ENCODE assay signal across 8 cellular contexts in the genomic region with DNA sequence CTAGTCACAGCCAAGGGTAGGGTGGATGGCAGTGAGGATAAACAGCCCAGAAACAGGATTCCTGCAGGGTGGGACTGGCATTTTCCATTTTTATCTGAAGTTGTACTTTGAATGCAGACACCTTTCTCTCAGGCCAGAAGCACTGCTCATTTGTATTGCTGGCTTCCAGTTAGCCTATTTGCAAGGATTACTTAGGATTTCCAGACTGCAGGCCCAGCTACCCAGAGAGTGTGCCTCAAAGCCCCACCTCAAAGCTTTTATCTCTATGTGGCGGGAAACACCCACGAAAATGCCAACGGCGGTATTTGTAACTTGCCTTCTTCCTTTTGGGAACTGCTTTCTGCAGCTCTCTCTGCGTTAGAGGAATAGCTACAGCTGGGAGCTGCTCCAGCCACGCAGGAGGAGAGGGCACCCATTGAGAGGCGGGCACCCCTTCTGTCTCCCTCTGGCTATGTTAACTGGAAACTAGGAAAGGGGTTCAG.
DNase-seq lines count a peak whose midpoint lies in the region; ATAC-seq, FAIRE-seq and TF ChIP-seq lines count a peak whose summit lies in the region.

No MANE protein-coding gene starts in this region.

- no peak for ATAC-seq in CD4-positive, alpha-beta T cell (ENCODE audit: poor library complexity)
- ATAC-seq in foreskin keratinocyte (no peak), pancreas (peak; percentile 12 to 26 (median 18)), HG03108 (IDR thresholded peaks at IDR 0.05; ENCODE audit: unreplicated experiment) (no peak), HG03095 (IDR thresholded peaks at IDR 0.05; ENCODE audit: unreplicated experiment) (no peak)

- no peak for FAIRE-seq in pancreas (lab: Jason Lieb, UNC)

- no peaks in the 10 kb centered on the region for H3K9me3 ChIP-seq in CD4-positive, alpha-beta T cell (ENCODE audit: control insufficient read depth, low read length)
- H3K9me3 ChIP-seq in HUES6 (ENCODE audit: control insufficient read depth, insufficient read depth, low read depth, low read length) (no peaks in the 10 kb centered on the region), pancreas (no peaks in the 10 kb centered on the region)

- POLR2A ChIA-PET in CD4-positive, alpha-beta T cell (lab: Charles Lee) = interaction anchor here (0.8 to 5.6 kb wide), 38 partner anchors 9 to 1703 kb away, joined by 3 to 185 read pairs (median 6); a partner anchor contains a TSS

- intact Hi-C loops in CD4-positive, alpha-beta T cell (cut with DNase I, micrococcal nuclease) = loop anchor here (1.0 to 10.0 kb wide), 10 partner anchors 10 to 630 kb away; no protein-coding TSS in a partner anchor
- intact Hi-C loops in pancreas (cut with DNase I) = loop anchor here in 1 of 3 donors (5.0 to 10.0 kb wide), 3 partner anchors 70 to 300 kb away; a partner anchor contains a TSS

- no peaks in the 10 kb centered on the region for H3K9me3 Mint-ChIP-seq in CD4-positive, alpha-beta T cell

- peak overlapping the region; percentile 100 for H3K27ac Mint-ChIP-seq in CD4-positive, alpha-beta T cell

- no peak for TF ChIP-seq CTCF in CD4-positive, alpha-beta T cell (IDR thresholded peaks at IDR 0.05)
- TF ChIP-seq CTCF in foreskin keratinocyte (conservative IDR thresholded peaks at IDR 0.05) (no peak), pancreas (IDR thresholded peaks at IDR 0.05) (no peak)

- WGBS in pancreas, 2 donors = 8 to 11% methylated on average over 7 of the region's 7 CpGs

- CTCF ChIA-PET in CD4-positive, alpha-beta T cell (lab: Charles Lee) = interaction anchor here (0.6 to 3.0 kb wide), 19 partner anchors 8 to 610 kb away, joined by 3 to 51 read pairs (median 6); a partner anchor contains a TSS

- H3K4me1 ChIP-seq in HUES6 (ENCODE audit: control insufficient read depth, insufficient read depth, low read length) = peaks cover 52% of the 10 kb centered on the region
- peaks cover 27% of the 10 kb centered on the region for H3K4me1 ChIP-seq in foreskin keratinocyte
- H3K4me1 ChIP-seq in pancreas = peaks cover 7 to 37% (median 29%) of the 10 kb centered on the region in 3 donors

- H3K9ac ChIP-seq in HUES6 (ENCODE audit: low read length) = peak overlapping the region; percentile 89

- peaks cover 39% of the 10 kb centered on the region for H3K36me3 Mint-ChIP-seq in CD4-positive, alpha-beta T cell (ENCODE audit: low read depth)

- H3K27me3 Mint-ChIP-seq in CD4-positive, alpha-beta T cell = no peaks in the 10 kb centered on the region

- no peaks in the 10 kb centered on the region for H3K27me3 ChIP-seq in CD4-positive, alpha-beta T cell (ENCODE audit: control insufficient read depth, insufficient read depth, low read length)
- H3K27me3 ChIP-seq in HUES6 (ENCODE audit: control insufficient read depth, insufficient read depth, low read length) = peaks cover 18% of the 10 kb centered on the region
- H3K27me3 ChIP-seq in foreskin keratinocyte = no peaks in the 10 kb centered on the region
- no peaks in the 10 kb centered on the region for H3K27me3 ChIP-seq in pancreas

- H3K36me3 ChIP-seq in HUES6 (ENCODE audit: control insufficient read depth, insufficient read depth, low read length) = no peaks in the 10 kb centered on the region
- H3K36me3 ChIP-seq in pancreas = no peaks in the 10 kb centered on the region

- peaks cover 59% of the 10 kb centered on the region for H3K4me1 Mint-ChIP-seq in CD4-positive, alpha-beta T cell (ENCODE audit: low read depth)

- H3K27ac ChIP-seq in CD4-positive, alpha-beta T cell (ENCODE audit: low read depth, low read length) = peak overlapping the region; percentile 89
- H3K27ac ChIP-seq in HUES6 (ENCODE audit: low read depth, low read length) = peak overlapping the region; percentile 76
- peak overlapping the region; percentile 96 for H3K27ac ChIP-seq in foreskin keratinocyte
- peak overlapping the region; percentile 95 to 99 (median 96) for H3K27ac ChIP-seq in pancreas

- peak overlapping the region; percentile 94 for H3K4me3 Mint-ChIP-seq in CD4-positive, alpha-beta T cell

- H3K4me3 ChIP-seq in HUES6 (ENCODE audit: low read depth, low read length) (peak overlapping the region; percentile 57), pancreas (peak overlapping the region; percentile 6 to 48 (median 20))

- peak in 2 of 10 experiments; percentile 4 to 25 for DNase-seq in CD4-positive, alpha-beta T cell
- DNase-seq in activated CD8-positive, alpha-beta memory T cell treated with anti-CD3 and anti-CD28 coated beads, Interleukin-2, amount 50 U/mL, for 48 hours = peak; percentile 71
- DNase-seq in foreskin keratinocyte = peak; percentile 29 to 53
- DNase-seq in pancreas = peak in 2 of 6 donors; percentile 28 to 36
- DNase-seq in amniotic stem cell (lab: John Stamatoyannopoulos, UW) = no peak

Comparison
In these comparisons a context has a peak if more than half of its experiments do, and no peak if none do; other contexts are left out.
1. ATAC-seq: peak in pancreas (4 of 4); none in CD4-positive, alpha-beta T cell (single experiment), foreskin keratinocyte (single experiment), HG03108 (single experiment) and HG03095 (single experiment).
2. Peak in every context shown above with its lines, with median percentiles within 50 percentile points of each other: H3K27ac ChIP-seq.